1 cellular context compared by ENCODE assay signal in the genomic region with DNA sequence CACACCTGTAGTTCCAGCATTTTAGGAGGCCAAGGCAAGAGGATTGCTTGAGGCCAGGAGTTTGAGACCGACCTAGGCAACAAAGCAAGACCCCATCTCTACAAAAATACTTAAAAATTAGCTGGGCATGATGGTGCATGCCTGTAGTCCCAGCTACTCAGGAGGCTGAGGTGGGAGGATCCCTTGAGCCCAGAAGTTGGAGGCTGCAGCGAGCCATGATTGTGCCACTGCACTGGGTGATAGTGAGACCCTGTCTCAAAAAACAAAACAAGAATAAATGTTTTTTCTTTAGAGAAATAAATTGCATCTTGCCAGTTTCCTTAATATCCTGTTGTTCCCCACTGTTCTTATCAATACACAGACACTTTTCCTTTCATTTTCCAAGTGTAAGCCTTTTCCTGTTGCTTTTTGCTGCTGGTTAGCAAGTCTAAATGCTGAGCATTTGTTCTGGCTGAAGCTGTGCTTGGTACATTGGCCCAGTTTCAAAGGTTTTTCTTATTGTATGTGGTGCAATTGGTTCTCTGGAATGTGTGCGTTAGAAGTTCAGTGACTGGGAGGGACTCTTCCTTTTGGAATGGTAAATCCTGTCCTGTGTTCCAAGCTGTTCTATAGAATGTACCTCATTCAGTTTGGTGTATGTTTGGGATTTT.
TF ChIP-seq lines count a peak whose summit lies in the region.

No MANE protein-coding gene starts in this region.

TF ChIP-seq in liver, 16 proteins besides CTCF, POLR2A, EP300 and RAD21 (continued from another document):
- TF ChIP-seq, protein P1, sequence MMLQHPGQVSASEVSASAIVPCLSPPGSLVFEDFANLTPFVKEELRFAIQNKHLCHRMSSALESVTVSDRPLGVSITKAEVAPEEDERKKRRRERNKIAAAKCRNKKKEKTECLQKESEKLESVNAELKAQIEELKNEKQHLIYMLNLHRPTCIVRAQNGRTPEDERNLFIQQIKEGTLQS (IDR thresholded peaks at IDR 0.05): peak; percentile 8
- TF ChIP-seq, protein P2, sequence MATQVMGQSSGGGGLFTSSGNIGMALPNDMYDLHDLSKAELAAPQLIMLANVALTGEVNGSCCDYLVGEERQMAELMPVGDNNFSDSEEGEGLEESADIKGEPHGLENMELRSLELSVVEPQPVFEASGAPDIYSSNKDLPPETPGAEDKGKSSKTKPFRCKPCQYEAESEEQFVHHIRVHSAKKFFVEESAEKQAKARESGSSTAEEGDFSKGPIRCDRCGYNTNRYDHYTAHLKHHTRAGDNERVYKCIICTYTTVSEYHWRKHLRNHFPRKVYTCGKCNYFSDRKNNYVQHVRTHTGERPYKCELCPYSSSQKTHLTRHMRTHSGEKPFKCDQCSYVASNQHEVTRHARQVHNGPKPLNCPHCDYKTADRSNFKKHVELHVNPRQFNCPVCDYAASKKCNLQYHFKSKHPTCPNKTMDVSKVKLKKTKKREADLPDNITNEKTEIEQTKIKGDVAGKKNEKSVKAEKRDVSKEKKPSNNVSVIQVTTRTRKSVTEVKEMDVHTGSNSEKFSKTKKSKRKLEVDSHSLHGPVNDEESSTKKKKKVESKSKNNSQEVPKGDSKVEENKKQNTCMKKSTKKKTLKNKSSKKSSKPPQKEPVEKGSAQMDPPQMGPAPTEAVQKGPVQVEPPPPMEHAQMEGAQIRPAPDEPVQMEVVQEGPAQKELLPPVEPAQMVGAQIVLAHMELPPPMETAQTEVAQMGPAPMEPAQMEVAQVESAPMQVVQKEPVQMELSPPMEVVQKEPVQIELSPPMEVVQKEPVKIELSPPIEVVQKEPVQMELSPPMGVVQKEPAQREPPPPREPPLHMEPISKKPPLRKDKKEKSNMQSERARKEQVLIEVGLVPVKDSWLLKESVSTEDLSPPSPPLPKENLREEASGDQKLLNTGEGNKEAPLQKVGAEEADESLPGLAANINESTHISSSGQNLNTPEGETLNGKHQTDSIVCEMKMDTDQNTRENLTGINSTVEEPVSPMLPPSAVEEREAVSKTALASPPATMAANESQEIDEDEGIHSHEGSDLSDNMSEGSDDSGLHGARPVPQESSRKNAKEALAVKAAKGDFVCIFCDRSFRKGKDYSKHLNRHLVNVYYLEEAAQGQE (IDR thresholded peaks at IDR 0.05): peak; percentile 57
- TF ChIP-seq EGR1 (IDR thresholded peaks at IDR 0.05; ENCODE audit: low read depth in 2 of 2) (no peak), RXRA (IDR thresholded peaks at IDR 0.05) (peak; percentile 15 to 36), YY1 (IDR thresholded peaks at IDR 0.05) (peak; percentile 14), HNF4A (conservative IDR thresholded peaks at IDR 0.05) (peak; percentile 50 to 57)
TF ChIP-seq in liver: peak in this region for 7.
